8 cellular contexts compared by ENCODE assay signal in genomic region chr10:68153473-68154210, GRCh38. TPM values are rescaled to one million over a fixed set of nuclear protein-coding genes. Genes with fewer than 3 reads are reported as not detected.
DNase-seq lines count a peak whose midpoint lies in the region; ATAC-seq, FAIRE-seq and TF ChIP-seq lines count a peak whose summit lies in the region.

No MANE protein-coding gene starts in this region.

- H3K27ac ChIP-seq in hepatocyte = peak overlapping the region; percentile 69

- peaks cover 7% of the 10 kb centered on the region for H3K4me1 ChIP-seq in hepatocyte (ENCODE audit: insufficient read depth)

- no peaks in the 10 kb centered on the region for H3K4me1 Mint-ChIP-seq in activated T-helper 17 cell treated with anti-CD3 and anti-CD28 coated beads, Interleukin-2, amount 50 U/mL, for 72 hours
- no peaks in the 10 kb centered on the region for H3K4me1 Mint-ChIP-seq in stimulated activated naive B cell treated with anti-CD40 and anti-IgM and Interleukin-4, amounts not matched to agents 10 μg/mL and 1 μg/mL and 100 μg/mL, for 72 hours

- no peak overlapping the region for H3K4me3 ChIP-seq in hepatocyte

- peak overlapping the region; percentile 62 for H3K4me2 ChIP-seq in hepatocyte

- H2AFZ ChIP-seq in hepatocyte = no peak overlapping the region

- H3K27me3 ChIP-seq in hepatocyte = no peaks in the 10 kb centered on the region

- H3K27ac Mint-ChIP-seq in activated T-helper 17 cell treated with anti-CD3 and anti-CD28 coated beads, Interleukin-2, amount 50 U/mL, for 72 hours = no peak overlapping the region
- H3K27ac Mint-ChIP-seq in stimulated activated naive B cell treated with anti-CD40 and anti-IgM and Interleukin-4, amounts not matched to agents 10 μg/mL and 1 μg/mL and 100 μg/mL, for 72 hours = no peak overlapping the region

- peak; percentile 89 for FAIRE-seq in HTR-8/SVneo (lab: Jason Lieb, UNC)

- H3K27me3 Mint-ChIP-seq in activated T-helper 17 cell treated with anti-CD3 and anti-CD28 coated beads, Interleukin-2, amount 50 U/mL, for 72 hours = peaks cover 3% of the 10 kb centered on the region
- no peaks in the 10 kb centered on the region for H3K27me3 Mint-ChIP-seq in stimulated activated naive B cell treated with anti-CD40 and anti-IgM and Interleukin-4, amounts not matched to agents 10 μg/mL and 1 μg/mL and 100 μg/mL, for 72 hours

- TF ChIP-seq CTCF in hepatocyte (IDR thresholded peaks at IDR 0.05; ENCODE audit: poor library complexity) = no peak

- no peaks in the 10 kb centered on the region for H3K9me2 ChIP-seq in hepatocyte (replicated peaks; ENCODE audit: insufficient read depth)

- peak; percentile 76 for ATAC-seq in activated T-helper 17 cell treated with anti-CD3 and anti-CD28 coated beads, Interleukin-2, amount 50 U/mL, for 72 hours (replicated peaks)
- ATAC-seq in GM18873 (IDR thresholded peaks at IDR 0.05; ENCODE audit: low FRiP score, unreplicated experiment) = no peak
- ATAC-seq in stimulated activated naive B cell treated with anti-CD40 and anti-IgM and Interleukin-4, amounts not matched to agents 10 μg/mL and 1 μg/mL and 100 μg/mL, for 72 hours (replicated peaks) = no peak

- 8% methylated on average over 8 of the region's 8 CpGs for WGBS in hepatocyte (ENCODE audit: low lambda C conversion rate, missing lambda C conversion rate)

- H3K9me3 Mint-ChIP-seq in activated T-helper 17 cell treated with anti-CD3 and anti-CD28 coated beads, Interleukin-2, amount 50 U/mL, for 72 hours = no peaks in the 10 kb centered on the region
- no peaks in the 10 kb centered on the region for H3K9me3 Mint-ChIP-seq in stimulated activated naive B cell treated with anti-CD40 and anti-IgM and Interleukin-4, amounts not matched to agents 10 μg/mL and 1 μg/mL and 100 μg/mL, for 72 hours

- DNase-seq in DMS 273 treated with DMSO at 0.1 percent for 48 hours (lab: John Stamatoyannopoulos, UW) (peak; percentile 62), HTR-8/SVneo (ENCODE audit: insufficient read length, low spot score) (peak; percentile 92), hepatocyte (ENCODE audit: low spot score) (peak; percentile 85), smooth muscle cell of the brain vasculature (ENCODE audit: low read depth, low spot score) (peak; percentile 62), T-helper 9 cell (no peak)
- no peak for DNase-seq in stimulated activated naive B cell treated with anti-CD40 and anti-IgM and Interleukin-4, amounts not matched to agents 10 μg/mL and 1 μg/mL and 100 μg/mL, for 72 hours

- H3K4me3 Mint-ChIP-seq in activated T-helper 17 cell treated with anti-CD3 and anti-CD28 coated beads, Interleukin-2, amount 50 U/mL, for 72 hours = no peak overlapping the region
- no peak overlapping the region for H3K4me3 Mint-ChIP-seq in stimulated activated naive B cell treated with anti-CD40 and anti-IgM and Interleukin-4, amounts not matched to agents 10 μg/mL and 1 μg/mL and 100 μg/mL, for 72 hours

- no peaks in the 10 kb centered on the region for H3K79me2 ChIP-seq in hepatocyte

- H3K36me3 ChIP-seq in hepatocyte (replicated peaks; ENCODE audit: insufficient read depth, low read depth) = no peaks in the 10 kb centered on the region

- H3K36me3 Mint-ChIP-seq in activated T-helper 17 cell treated with anti-CD3 and anti-CD28 coated beads, Interleukin-2, amount 50 U/mL, for 72 hours (ENCODE audit: low read depth) = no peaks in the 10 kb centered on the region
- no peaks in the 10 kb centered on the region for H3K36me3 Mint-ChIP-seq in stimulated activated naive B cell treated with anti-CD40 and anti-IgM and Interleukin-4, amounts not matched to agents 10 μg/mL and 1 μg/mL and 100 μg/mL, for 72 hours

- no peaks in the 10 kb centered on the region for H4K20me1 ChIP-seq in hepatocyte (ENCODE audit: insufficient read depth, poor library complexity, severe bottlenecking)

- no peaks in the 10 kb centered on the region for H3K9me3 ChIP-seq in hepatocyte (ENCODE audit: low read depth)

RNA-seq across cellular contexts. Expression of gene MYPN, which starts 44.4 kb away (rescaled TPM):
- total RNA-seq in activated T-helper 17 cell treated with anti-CD3 and anti-CD28 coated beads, Interleukin-2, amount 50 U/mL, for 72 hours = 1 to 10 TPM in 1 of 2 donors, not detected in 1; 1.1 TPM
- total RNA-seq in hepatocyte = not detected in 2 replicates
- polyA plus RNA-seq in hepatocyte = not detected in 2 replicates

Comparison
In these comparisons a context has a peak if more than half of its experiments do, and no peak if none do; other contexts are left out.
1. DNase-seq: peak in DMS 273 treated with DMSO at 0.1 percent for 48 hours (single experiment), HTR-8/SVneo (single experiment), hepatocyte (single experiment) and smooth muscle cell of the brain vasculature (single experiment); none in stimulated activated naive B cell treated with anti-CD40 and anti-IgM and Interleukin-4, amounts not matched to agents 10 μg/mL and 1 μg/mL and 100 μg/mL, for 72 hours (single experiment) and T-helper 9 cell (single experiment).